In genomic region chr10:50739618-50740350, GRCh38 we compare ENCODE assay signal across 8 cellular contexts. TPM values are rescaled to one million over a fixed set of nuclear protein-coding genes. Genes with fewer than 3 reads are reported as not detected.
DNase-seq lines count a peak whose midpoint lies in the region; ATAC-seq and TF ChIP-seq lines count a peak whose summit lies in the region.

ASAH2B (plus strand) TSS chr10:50739936; CDS start chr10:50745131, 5,195 bp downstream.

- POLR2A ChIA-PET in CD4-positive, alpha-beta T cell (lab: Charles Lee): interaction anchor here (1.1 to 2.1 kb wide), 2 partner anchors 79 to 117 kb away, joined by 4 to 18 read pairs; partner anchors contain the start of gene SGMS1
- POLR2A ChIA-PET in PC-3 (lab: Charles Lee; ENCODE audit: unreplicated experiment): interaction anchor here (0.6 to 1.0 kb wide), 4 partner anchors 115 to 929 kb away, joined by 3 to 7 read pairs (median 5); no protein-coding TSS in a partner anchor
- POLR2A ChIA-PET in naive thymus-derived CD4-positive, alpha-beta T cell (lab: Charles Lee): interaction anchor here (1.0 to 1.7 kb wide), 2 partner anchors 115 to 118 kb away, joined by 3 to 6 read pairs; no protein-coding TSS in a partner anchor

- H3K27ac Mint-ChIP-seq in CD4-positive, alpha-beta T cell: peak within 1 kb of the TSS; percentile 81
- peak within 1 kb of the TSS; percentile 93 for H3K27ac Mint-ChIP-seq in activated T-helper 1 cell treated with anti-CD3 and anti-CD28 coated beads, Interleukin-12 subunit alpha, Interleukin-12 subunit beta, Interleukin-2, Interleukin-4 antibody, amounts not matched to agents 30 ng/mL and 10 ng/mL and 1 ng/mL, durations not matched to agents 14 hours and 24 hours and 36 hours
- H3K27ac Mint-ChIP-seq in naive thymus-derived CD4-positive, alpha-beta T cell: peak within 1 kb of the TSS; percentile 89 to 97 (median 93)

- BruUV-seq in PC-3 (replicated peaks; lab: Mats Ljungman, UMichigan): TSS peak; percentile 74

- H3K36me3 ChIP-seq in PC-3 (ENCODE audit: low read depth, low read length): no peaks in the 10 kb centered on the region
- no peaks in the 10 kb centered on the region for H3K36me3 ChIP-seq in fibroblast of lung (ENCODE audit: control insufficient read depth, insufficient read depth, low read length)
- H3K36me3 ChIP-seq in naive thymus-derived CD4-positive, alpha-beta T cell (ENCODE audit: control insufficient read depth in 2 of 3, insufficient read depth in 3 of 3, low read length in 3 of 3): peaks cover 0 to 10% (median 0%) of the 10 kb centered on the region in 3 experiments

- peaks cover 14% of the 10 kb centered on the region for H3K79me2 ChIP-seq in PC-3 (ENCODE audit: low read length)
- H3K79me2 ChIP-seq in fibroblast of lung (ENCODE audit: control insufficient read depth, insufficient read depth, low read length): no peaks in the 10 kb centered on the region

- H3K4me2 ChIP-seq in PC-3 (ENCODE audit: low read length) (peak within 1 kb of the TSS; percentile 87), fibroblast of lung (ENCODE audit: extremely low read depth, insufficient read depth, low read length) (peak within 1 kb of the TSS; percentile 85)

- peak within 1 kb of the TSS; percentile 17 for H3K27ac ChIP-seq in CD4-positive, alpha-beta T cell (ENCODE audit: low read depth, low read length)
- peak within 1 kb of the TSS; percentile 73 for H3K27ac ChIP-seq in PC-3 (ENCODE audit: low read length)
- H3K27ac ChIP-seq in fibroblast of lung (ENCODE audit: insufficient read depth, low read length): peak within 1 kb of the TSS; percentile 75
- peak within 1 kb of the TSS; percentile 66 for H3K27ac ChIP-seq in naive thymus-derived CD4-positive, alpha-beta T cell (ENCODE audit: low read depth, low read length)

- no peaks in the 10 kb centered on the region for H3K9me3 ChIP-seq in CD4-positive, alpha-beta T cell (ENCODE audit: control insufficient read depth, low read length)
- H3K9me3 ChIP-seq in PC-3 (ENCODE audit: low read length) (no peaks in the 10 kb centered on the region), fibroblast of lung (ENCODE audit: control insufficient read depth, insufficient read depth, low read depth, low read length) (no peaks in the 10 kb centered on the region)
- H3K9me3 ChIP-seq in naive thymus-derived CD4-positive, alpha-beta T cell (ENCODE audit: control insufficient read depth in 2 of 3, low read length in 3 of 3): no peaks in the 10 kb centered on the region

- peaks cover 35% of the 10 kb centered on the region for H3K4me1 Mint-ChIP-seq in CD4-positive, alpha-beta T cell (ENCODE audit: low read depth)
- peaks cover 17% of the 10 kb centered on the region for H3K4me1 Mint-ChIP-seq in activated T-helper 1 cell treated with anti-CD3 and anti-CD28 coated beads, Interleukin-12 subunit alpha, Interleukin-12 subunit beta, Interleukin-2, Interleukin-4 antibody, amounts not matched to agents 30 ng/mL and 10 ng/mL and 1 ng/mL, durations not matched to agents 14 hours and 24 hours and 36 hours (ENCODE audit: low read depth)
- H3K4me1 Mint-ChIP-seq in naive thymus-derived CD4-positive, alpha-beta T cell: peaks cover 18 to 43% (median 39%) of the 10 kb centered on the region in 7 donors

- H3K27me3 ChIP-seq in CD4-positive, alpha-beta T cell (ENCODE audit: control insufficient read depth, insufficient read depth, low read length): no peaks in the 10 kb centered on the region
- H3K27me3 ChIP-seq in PC-3 (ENCODE audit: low read length) (peaks cover 17% of the 10 kb centered on the region), fibroblast of lung (ENCODE audit: control insufficient read depth, insufficient read depth, low read length) (no peaks in the 10 kb centered on the region)
- H3K27me3 ChIP-seq in naive thymus-derived CD4-positive, alpha-beta T cell (ENCODE audit: control insufficient read depth in 2 of 2, insufficient read depth in 2 of 2, low read length in 2 of 2): no peaks in the 10 kb centered on the region

- peak; percentile 79 for ATAC-seq in CD4-positive, alpha-beta T cell (ENCODE audit: poor library complexity)
- ATAC-seq in GM19438 (IDR thresholded peaks at IDR 0.05; ENCODE audit: low read depth, unreplicated experiment): peak; percentile 88
- ATAC-seq in HG03558 (IDR thresholded peaks at IDR 0.05; ENCODE audit: extremely low read depth, unreplicated experiment): peak; percentile 58
- ATAC-seq in PC-3: peak; percentile 86
- ATAC-seq in naive thymus-derived CD4-positive, alpha-beta T cell: peak; percentile 77

- H3K9me2 ChIP-seq in PC-3 (replicated peaks; ENCODE audit: low read length): no peaks in the 10 kb centered on the region

- peak within 1 kb of the TSS; percentile 97 for H3K4me3 Mint-ChIP-seq in CD4-positive, alpha-beta T cell
- H3K4me3 Mint-ChIP-seq in activated T-helper 1 cell treated with anti-CD3 and anti-CD28 coated beads, Interleukin-12 subunit alpha, Interleukin-12 subunit beta, Interleukin-2, Interleukin-4 antibody, amounts not matched to agents 30 ng/mL and 10 ng/mL and 1 ng/mL, durations not matched to agents 14 hours and 24 hours and 36 hours: peak within 1 kb of the TSS; percentile 98
- peak within 1 kb of the TSS; percentile 86 to 99 (median 98) for H3K4me3 Mint-ChIP-seq in naive thymus-derived CD4-positive, alpha-beta T cell

- H3F3A ChIP-seq in PC-3 (ENCODE audit: low read length, unreplicated experiment): no peaks in the 10 kb centered on the region

- H2AFZ ChIP-seq in PC-3 (ENCODE audit: low read length): peak within 1 kb of the TSS; percentile 93
- peak within 1 kb of the TSS; percentile 95 for H2AFZ ChIP-seq in fibroblast of lung (ENCODE audit: low read length)

- peaks cover 14% of the 10 kb centered on the region for H3K4me1 ChIP-seq in PC-3 (ENCODE audit: insufficient read depth, low read length)
- H3K4me1 ChIP-seq in fibroblast of lung (ENCODE audit: control insufficient read depth, extremely low read depth, insufficient read depth, low read length): no peaks in the 10 kb centered on the region
- H3K4me1 ChIP-seq in naive thymus-derived CD4-positive, alpha-beta T cell (ENCODE audit: control insufficient read depth in 2 of 2, insufficient read depth in 2 of 2, low read length in 2 of 2): no peaks in the 10 kb centered on the region

- H3K9ac ChIP-seq in PC-3 (ENCODE audit: low read length): peak within 1 kb of the TSS; percentile 83
- H3K9ac ChIP-seq in fibroblast of lung (ENCODE audit: insufficient read depth, low read length): peak within 1 kb of the TSS; percentile 58

- peaks cover 9% of the 10 kb centered on the region for H3K36me3 Mint-ChIP-seq in CD4-positive, alpha-beta T cell (ENCODE audit: low read depth)
- peaks cover 2% of the 10 kb centered on the region for H3K36me3 Mint-ChIP-seq in activated T-helper 1 cell treated with anti-CD3 and anti-CD28 coated beads, Interleukin-12 subunit alpha, Interleukin-12 subunit beta, Interleukin-2, Interleukin-4 antibody, amounts not matched to agents 30 ng/mL and 10 ng/mL and 1 ng/mL, durations not matched to agents 14 hours and 24 hours and 36 hours (ENCODE audit: low read depth)
- no peaks in the 10 kb centered on the region for H3K36me3 Mint-ChIP-seq in naive thymus-derived CD4-positive, alpha-beta T cell

- intact Hi-C loops in CD4-positive, alpha-beta T cell (cut with DNase I, micrococcal nuclease): loop anchor here (10.0 kb wide), 2 partner anchors 105 to 545 kb away; no protein-coding TSS in a partner anchor
- intact Hi-C loops in PC-3 (cut with micrococcal nuclease): loop anchor here (1.0 kb wide), 1 partner anchor 115 kb away; no protein-coding TSS in a partner anchor
- intact Hi-C loops in activated T-helper 1 cell treated with anti-CD3 and anti-CD28 coated beads, Interleukin-12 subunit alpha, Interleukin-12 subunit beta, Interleukin-2, Interleukin-4 antibody, amounts not matched to agents 30 ng/mL and 10 ng/mL and 1 ng/mL, durations not matched to agents 14 hours and 24 hours and 36 hours (cut with micrococcal nuclease): loop anchor here (1.0 to 5.0 kb wide), 2 partner anchors 102 to 114 kb away; no protein-coding TSS in a partner anchor
- intact Hi-C loops in naive thymus-derived CD4-positive, alpha-beta T cell (cut with micrococcal nuclease): loop anchor here (1.0 to 10.0 kb wide), 3 partner anchors 115 to 315 kb away; partner anchors contain the start of gene SGMS1 (in 1 of the 2)

- no peaks in the 10 kb centered on the region for H3K27me3 Mint-ChIP-seq in CD4-positive, alpha-beta T cell
- peaks cover 18% of the 10 kb centered on the region for H3K27me3 Mint-ChIP-seq in activated T-helper 1 cell treated with anti-CD3 and anti-CD28 coated beads, Interleukin-12 subunit alpha, Interleukin-12 subunit beta, Interleukin-2, Interleukin-4 antibody, amounts not matched to agents 30 ng/mL and 10 ng/mL and 1 ng/mL, durations not matched to agents 14 hours and 24 hours and 36 hours (ENCODE audit: insufficient read depth)
- H3K27me3 Mint-ChIP-seq in naive thymus-derived CD4-positive, alpha-beta T cell: peaks cover 0 to 24% (median 0%) of the 10 kb centered on the region in 5 donors

- H3K9me3 Mint-ChIP-seq in CD4-positive, alpha-beta T cell: no peaks in the 10 kb centered on the region
- no peaks in the 10 kb centered on the region for H3K9me3 Mint-ChIP-seq in activated T-helper 1 cell treated with anti-CD3 and anti-CD28 coated beads, Interleukin-12 subunit alpha, Interleukin-12 subunit beta, Interleukin-2, Interleukin-4 antibody, amounts not matched to agents 30 ng/mL and 10 ng/mL and 1 ng/mL, durations not matched to agents 14 hours and 24 hours and 36 hours
- H3K9me3 Mint-ChIP-seq in naive thymus-derived CD4-positive, alpha-beta T cell: no peaks in the 10 kb centered on the region

- H3K4me3 ChIP-seq in PC-3 (ENCODE audit: low read length) (peak within 1 kb of the TSS; percentile 81), fibroblast of lung (replicated peaks in 1 of 4; ENCODE audit: control extremely low read depth in 1 of 4, insufficient read depth in 1 of 4, low read depth in 3 of 4, low read length in 4 of 4) (peak within 1 kb of the TSS; percentile 66 to 92 (median 78))
- peak within 1 kb of the TSS; percentile 92 for H3K4me3 ChIP-seq in naive thymus-derived CD4-positive, alpha-beta T cell (ENCODE audit: low read length)

- CTCF ChIA-PET in CD4-positive, alpha-beta T cell (lab: Charles Lee): no interaction called here
- CTCF ChIA-PET in PC-3 (lab: Charles Lee): no interaction called here
- CTCF ChIA-PET in naive thymus-derived CD4-positive, alpha-beta T cell (lab: Charles Lee): interaction anchor here (0.6 kb wide), 1 partner anchor 93 kb away, joined by 3 read pairs; no protein-coding TSS in a partner anchor

- no peak for TF ChIP-seq CTCF in CD4-positive, alpha-beta T cell (IDR thresholded peaks at IDR 0.05)
- TF ChIP-seq CTCF in PC-3 (conservative IDR thresholded peaks at IDR 0.05; ENCODE audit: low read depth, low read length) (no peak), fibroblast of lung (conservative IDR thresholded peaks at IDR 0.05 in 1 of 2, IDR thresholded peaks at IDR 0.05 in 1 of 2; ENCODE audit: low read depth in 1 of 2, low read length in 2 of 2) (no peak)

- DNase-seq in CD4-positive, alpha-beta T cell: peak; percentile 61 to 79 (median 68)
- peak; percentile 98 for DNase-seq in PC-3
- peak; percentile 65 for DNase-seq in activated T-helper 1 cell treated with anti-CD3 and anti-CD28 coated beads, Interleukin-12 subunit alpha, Interleukin-12 subunit beta, Interleukin-2, Interleukin-4 antibody, amounts not matched to agents 30 ng/mL and 10 ng/mL and 1 ng/mL, durations not matched to agents 14 hours and 24 hours and 36 hours (ENCODE audit: low spot score)
- DNase-seq in fibroblast of lung (ENCODE audit: low read depth in 2 of 2): peak; percentile 81 to 84
- DNase-seq in naive thymus-derived CD4-positive, alpha-beta T cell: peak; percentile 42 to 79 (median 72)
- peak; percentile 53 to 73 for DNase-seq in stimulated activated CD8-positive, alpha-beta memory T cell treated with anti-CD3 and anti-CD28 coated beads, Interleukin-7, amount 100 ng/mL, for 48 hours (ENCODE audit: extremely low read depth in 1 of 2, low read depth in 1 of 2)

- no peaks in the 10 kb centered on the region for H4K20me1 ChIP-seq in PC-3 (ENCODE audit: low read length)
- no peaks in the 10 kb centered on the region for H4K20me1 ChIP-seq in fibroblast of lung (ENCODE audit: control insufficient read depth, extremely low read depth, insufficient read depth, low read length)

RNA-seq across cellular contexts. Expression of gene ASAH2B, which starts in this region (rescaled TPM):
- 1 to 10 TPM; 1.4 to 1.6 TPM for total RNA-seq in CD4-positive, alpha-beta T cell
- total RNA-seq in PC-3 (2014; rRNA removed) (19.6 and 21.8 TPM in 2 replicates), fibroblast of lung (2.3 and 3.0 TPM in 2 replicates)
- total RNA-seq in activated T-helper 1 cell treated with anti-CD3 and anti-CD28 coated beads, Interleukin-12 subunit alpha, Interleukin-12 subunit beta, Interleukin-2, Interleukin-4 antibody, amounts not matched to agents 30 ng/mL and 10 ng/mL and 1 ng/mL, durations not matched to agents 14 hours and 24 hours and 36 hours: 2.9 and 4.0 TPM in 2 replicates
- 5.9 and 7.4 TPM in 2 replicates for polyA plus RNA-seq in fibroblast of lung
- polyA plus RNA-seq in fibroblast of lung (2012): 2.9 and 6.4 TPM in 2 replicates
- 0.30 and 0.51 TPM in 2 replicates for polyA minus RNA-seq in fibroblast of lung (ENCODE audit: low replicate concordance)
- 1 to 10 TPM; 1.7 to 3.9 (median 2.3) TPM for total RNA-seq in naive thymus-derived CD4-positive, alpha-beta T cell
- polyA plus RNA-seq in naive thymus-derived CD4-positive, alpha-beta T cell: 1 to 10 TPM; 2.0 to 3.9 TPM

Comparison
In these comparisons a context has a peak if more than half of its experiments do, and no peak if none do; other contexts are left out.
1. Peak in every context shown above with its lines: DNase-seq, ATAC-seq, H3K4me3 ChIP-seq and H3K27ac ChIP-seq.
2. H3K27ac ChIP-seq: peak in every context shown above with its lines; median percentile 75 in fibroblast of lung; 73 in PC-3; 66 in naive thymus-derived CD4-positive, alpha-beta T cell; 17 in CD4-positive, alpha-beta T cell.